Comparison of ENCODE assay signal across 1 cellular context in the genomic region with DNA sequence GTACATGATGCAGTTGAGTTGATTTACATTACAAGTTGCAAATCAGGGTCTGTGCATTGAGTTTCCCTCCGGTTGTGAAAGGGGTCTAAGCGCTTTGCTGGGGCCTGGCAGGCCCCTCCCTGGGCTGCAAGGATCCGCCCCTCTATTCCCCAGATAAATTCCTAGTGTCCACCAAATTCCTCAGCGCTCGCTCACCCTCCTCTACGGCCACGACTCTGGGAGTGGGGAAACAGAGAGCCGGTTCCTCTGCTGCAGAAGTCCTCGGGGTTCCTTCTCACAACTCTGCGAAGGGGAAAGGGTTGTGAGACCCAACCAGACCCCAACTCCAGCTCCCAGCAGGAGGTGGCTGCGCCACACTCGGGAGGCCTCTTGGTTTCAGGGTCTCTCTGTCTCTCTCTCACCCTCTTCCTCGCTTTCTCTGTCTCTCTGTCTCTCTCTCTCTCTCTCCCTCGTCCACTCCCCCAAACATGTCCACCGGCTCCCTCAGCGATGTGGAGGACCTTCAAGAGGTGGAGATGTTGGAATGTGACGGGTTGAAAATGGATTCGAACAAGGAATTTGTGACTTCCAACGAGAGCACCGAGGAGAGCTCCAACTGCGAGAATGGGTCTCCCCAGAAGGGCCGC.
TF ChIP-seq lines count a peak whose summit lies in the region.

A gene (plus strand): TSS at position 183 of the 626 bp plus-strand sequence. CDS start 285 bp downstream, at position 468.

TF ChIP-seq in HepG2, 621 proteins besides CTCF, POLR2A, EP300 and RAD21:
- TF ChIP-seq ZNF33B (CRISPR knock-in tag; IDR thresholded peaks at IDR 0.05) (no peak), RFXANK (CRISPR knock-in tag; IDR thresholded peaks at IDR 0.05) (no peak), ZFP37 (CRISPR knock-in tag; IDR thresholded peaks at IDR 0.05; ENCODE audit: borderline replicate concordance) (no peak), GTF3A (CRISPR knock-in tag; conservative IDR thresholded peaks at IDR 0.05) (no peak)
TF ChIP-seq in HepG2: peak in this region for 0.
